Comparison of ENCODE assay signal across 8 cellular contexts in genomic region chr7:99472561-99473314, GRCh38. TPM values are rescaled to one million over a fixed set of nuclear protein-coding genes. Genes with fewer than 3 reads are reported as not detected.
A peak's percentile ranks its signal among the peaks of the same experiment; 100 is the strongest.
DNase-seq lines count a peak whose midpoint lies in the region; ATAC-seq and TF ChIP-seq lines count a peak whose summit lies in the region.

ZNF789 (plus strand) TSS chr7:99472890; CDS start chr7:99476457, 3,567 bp downstream.

- H3K4me1 ChIP-seq in CD8-positive, alpha-beta memory T cell (ENCODE audit: insufficient read depth, low read length), result peaks cover 10% of the 10 kb centered on the region
- peaks cover 6 to 8% of the 10 kb centered on the region in 2 donors for H3K4me1 ChIP-seq in lung (ENCODE audit: control insufficient read depth in 2 of 2, insufficient read depth in 2 of 2, low read length in 2 of 2)

- ATAC-seq in GM19468 (IDR thresholded peaks at IDR 0.05; ENCODE audit: extremely low read depth, unreplicated experiment) (peak; percentile 82), lung (ENCODE audit: insufficient read depth, low FRiP score) (peak; percentile 99)

- H3K9me3 ChIP-seq in CD8-positive, alpha-beta memory T cell (ENCODE audit: low read length), result no peaks in the 10 kb centered on the region
- no peaks in the 10 kb centered on the region for H3K9me3 ChIP-seq in lung (ENCODE audit: control insufficient read depth in 2 of 2, insufficient read depth in 1 of 2, low read length in 1 of 2)

- no peak for TF ChIP-seq CTCF in lung (IDR thresholded peaks at IDR 0.05; ENCODE audit: control extremely low read depth, extremely low read depth)

- H3K4me3 Mint-ChIP-seq in CD8-positive, alpha-beta memory T cell, result peak within 1 kb of the TSS; percentile 86 to 97 (median 94)

- H3K27ac Mint-ChIP-seq in CD8-positive, alpha-beta memory T cell, result peak within 1 kb of the TSS; percentile 75 to 97 (median 94)

- H3K4me3 ChIP-seq in CD8-positive, alpha-beta memory T cell (ENCODE audit: low read length), result peak within 1 kb of the TSS; percentile 83
- H3K4me3 ChIP-seq in lung, result peak within 1 kb of the TSS; percentile 77

- peaks cover 0 to 16% (median 0%) of the 10 kb centered on the region in 3 donors for H3K36me3 Mint-ChIP-seq in CD8-positive, alpha-beta memory T cell

- H3K27me3 ChIP-seq in CD8-positive, alpha-beta memory T cell (ENCODE audit: insufficient read depth, low read length, poor library complexity, severe bottlenecking), result no peaks in the 10 kb centered on the region
- H3K27me3 ChIP-seq in lung (ENCODE audit: control insufficient read depth, insufficient read depth), result no peaks in the 10 kb centered on the region

- POLR2A ChIA-PET in CD8-positive, alpha-beta memory T cell (lab: Charles Lee), result no interaction called here

- H3K9me3 Mint-ChIP-seq in CD8-positive, alpha-beta memory T cell, result no peaks in the 10 kb centered on the region

- H3K36me3 ChIP-seq in CD8-positive, alpha-beta memory T cell (ENCODE audit: insufficient read depth, low read length), result no peaks in the 10 kb centered on the region
- H3K36me3 ChIP-seq in lung (ENCODE audit: control insufficient read depth in 2 of 2, insufficient read depth in 2 of 2, low read length in 2 of 2), result peaks cover 0 to 2% of the 10 kb centered on the region in 2 donors

- CTCF ChIA-PET in CD8-positive, alpha-beta memory T cell (lab: Charles Lee), result interaction anchor here (0.9 to 1.9 kb wide), 3 partner anchors 28 to 101 kb away, joined by 3 to 6 read pairs (median 3); partner anchors contain the start of genes ZKSCAN5 and ZNF394

- peak within 1 kb of the TSS; percentile 78 for H3K27ac ChIP-seq in CD8-positive, alpha-beta memory T cell (ENCODE audit: low read depth, low read length)
- peak within 1 kb of the TSS; percentile 87 to 96 for H3K27ac ChIP-seq in lung (ENCODE audit: low read depth in 1 of 2, low read length in 1 of 2)

- peaks cover 0 to 3% of the 10 kb centered on the region in 2 donors for H3K27me3 Mint-ChIP-seq in CD8-positive, alpha-beta memory T cell

- peak; percentile 92 to 98 (median 98) for DNase-seq in CD8-positive, alpha-beta memory T cell
- DNase-seq in HS-5 (ENCODE audit: low read depth) (peak; percentile 64), lung (ENCODE audit: low spot score) (peak; percentile 99)
- DNase-seq in NK-92 treated with Interleukin-12 subunit alpha and Interleukin-12 subunit beta, amount 100 ng/mL, for 24 hours (lab: John Stamatoyannopoulos, UW), result peak; percentile 97
- peak; percentile 98 for DNase-seq in activated CD8-positive, alpha-beta memory T cell treated with anti-CD3 and anti-CD28 coated beads for 24 hours
- DNase-seq in effector CD4-positive, alpha-beta T cell, result peak; percentile 99
- peak; percentile 95 to 97 (median 96) for DNase-seq in stimulated activated CD4-positive, alpha-beta T cell treated with anti-CD3 and anti-CD28 coated beads, TNF-alpha, amount 100 ng/mL, for 4 hours (ENCODE audit: low read depth in 3 of 3)

- 0% methylated on average over 56 of the region's 56 CpGs for whole genome bisulfite sequencing in lung, 2 donors

- peaks cover 25 to 37% (median 27%) of the 10 kb centered on the region in 3 donors for H3K4me1 Mint-ChIP-seq in CD8-positive, alpha-beta memory T cell

RNA-seq across cellular contexts. Expression of gene ZNF789, which starts in this region (rescaled TPM):
- total RNA-seq in CD8-positive, alpha-beta memory T cell, result 10 to 100 TPM; 12.3 to 12.5 TPM
- polyA plus RNA-seq in CD8-positive, alpha-beta memory T cell, result 6.1 TPM
- total RNA-seq in lung, result 10 to 100 TPM; 10.6 to 19.7 TPM
- polyA plus RNA-seq in lung, result 10 to 100 TPM in 1 of 2 donors, 1 to 10 TPM in 1; 4.1 to 12.5 TPM

Comparison
In these comparisons a context has a peak if more than half of its experiments do, and no peak if none do; other contexts are left out.
1. Peak in every context shown above with its lines: DNase-seq, ATAC-seq, H3K4me3 ChIP-seq and H3K27ac ChIP-seq.